In the genomic region with DNA sequence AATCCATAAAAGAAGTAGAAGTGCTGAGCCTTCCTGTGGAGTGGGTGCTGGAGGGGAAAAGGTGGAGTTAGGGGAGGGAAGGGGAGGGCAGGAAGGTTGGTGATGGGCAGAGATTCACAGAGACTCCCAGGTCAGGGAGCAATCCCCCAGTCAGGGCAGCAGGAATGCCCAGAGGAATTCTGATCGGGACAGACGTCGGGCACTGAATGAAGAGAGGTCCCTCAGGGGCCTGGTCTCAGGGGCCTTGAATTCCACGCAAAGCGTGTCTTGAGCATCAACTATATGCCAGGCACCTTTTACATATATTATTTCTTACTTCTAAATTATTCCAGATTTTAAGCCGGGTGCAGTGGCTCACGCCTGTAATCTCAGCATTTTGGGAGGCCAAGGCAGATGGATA, we compare ENCODE assay signal across 23 cellular contexts. TPM values are rescaled to one million over a fixed set of nuclear protein-coding genes. Genes with fewer than 3 reads are reported as not detected.
"Had no signal": no experiment of that assay in that cellular context is flagged by ENCODE, and none has a peak within 500 bp of the region (broad histone marks: within the 10 kb centered on the region; RNA-seq: fewer than 3 reads in every experiment).

No MANE protein-coding gene starts in this region.

- H3K4me3 ChIP-seq: breast epithelium, colonic mucosa, esophagus squamous epithelium, gastrocnemius medialis, testis, vagina had no signal

- H3K27me3 ChIP-seq: breast epithelium, colonic mucosa, gastrocnemius medialis, testis, vagina had no signal

- H3K27ac Mint-ChIP-seq: activated CD4-positive, alpha-beta T cell treated with anti-CD3 and anti-CD28 coated beads, Interleukin-2, amount 10 ng/mL, durations not matched to agents 7 days and 5 days; naive B cell; stimulated activated naive B cell treated with anti-CD40 and anti-IgM and Interleukin-4, amounts not matched to agents 10 μg/mL and 1 μg/mL and 100 μg/mL, for 72 hours had no signal

- ATAC-seq: activated CD4-positive, CD25-positive, alpha-beta regulatory T cell treated with anti-CD3 and anti-CD28 coated beads, Interleukin-2, amount 50 U/mL, for 24 hours; gastrocnemius medialis; left cardiac atrium; stimulated activated naive B cell treated with anti-CD40 and anti-IgM and Interleukin-4, amounts not matched to agents 10 μg/mL and 1 μg/mL and 100 μg/mL, for 72 hours had no signal

- H3K4me3 Mint-ChIP-seq: activated CD4-positive, alpha-beta T cell treated with anti-CD3 and anti-CD28 coated beads, Interleukin-2, amount 10 ng/mL, durations not matched to agents 7 days and 5 days; activated naive CD8-positive, alpha-beta T cell treated with anti-CD3 and anti-CD28 coated beads, Interleukin-2, amount 10 ng/mL, durations not matched to agents 7 days and 5 days; central memory CD8-positive, alpha-beta T cell; naive B cell; stimulated activated naive B cell treated with anti-CD40 and anti-IgM and Interleukin-4, amounts not matched to agents 10 μg/mL and 1 μg/mL and 100 μg/mL, for 72 hours had no signal

- DNase-seq: activated CD4-positive, alpha-beta T cell treated with anti-CD3 and anti-CD28 coated beads, Interleukin-2, amount 10 ng/mL, durations not matched to agents 7 days and 5 days; activated naive CD8-positive, alpha-beta T cell treated with anti-CD3 and anti-CD28 coated beads, Interleukin-2, amount 10 ng/mL, durations not matched to agents 7 days and 5 days; amniotic stem cell; colonic mucosa; esophagus squamous epithelium; gastrocnemius medialis; hypothalamus; left cardiac atrium; naive B cell; nucleus accumbens; stimulated activated CD4-positive, alpha-beta T cell treated with anti-CD3 and anti-CD28 coated beads, Interleukin-2, amount 100 ng/mL, for 48 hours; stimulated activated naive B cell treated with anti-CD40 and anti-IgM and Interleukin-4, amounts not matched to agents 10 μg/mL and 1 μg/mL and 100 μg/mL, for 72 hours; testis; trophoblast cell had no signal

- H3K27ac ChIP-seq: breast epithelium, colonic mucosa, esophagus squamous epithelium, gastrocnemius medialis, testis, vagina had no signal

- H3K9me3 Mint-ChIP-seq: activated CD4-positive, alpha-beta T cell treated with anti-CD3 and anti-CD28 coated beads, Interleukin-2, amount 10 ng/mL, durations not matched to agents 7 days and 5 days; activated naive CD8-positive, alpha-beta T cell treated with anti-CD3 and anti-CD28 coated beads, Interleukin-2, amount 10 ng/mL, durations not matched to agents 7 days and 5 days; central memory CD8-positive, alpha-beta T cell; stimulated activated naive B cell treated with anti-CD40 and anti-IgM and Interleukin-4, amounts not matched to agents 10 μg/mL and 1 μg/mL and 100 μg/mL, for 72 hours had no signal

- H3K36me3 Mint-ChIP-seq: activated naive CD8-positive, alpha-beta T cell treated with anti-CD3 and anti-CD28 coated beads, Interleukin-2, amount 10 ng/mL, durations not matched to agents 7 days and 5 days; naive B cell; stimulated activated naive B cell treated with anti-CD40 and anti-IgM and Interleukin-4, amounts not matched to agents 10 μg/mL and 1 μg/mL and 100 μg/mL, for 72 hours had no signal

- H3K36me3 ChIP-seq: breast epithelium, colonic mucosa, esophagus squamous epithelium, gastrocnemius medialis, vagina had no signal

RNA-seq across cellular contexts. Expression of gene PADI1, which starts 7.2 kb away (rescaled TPM):
- total RNA-seq: activated CD4-positive, alpha-beta T cell treated with anti-CD3 and anti-CD28 coated beads, Interleukin-2, amount 10 ng/mL, durations not matched to agents 7 days and 5 days; activated CD8-positive, alpha-beta memory T cell treated with anti-CD3 and anti-CD28 coated beads for 36 hours; activated naive CD8-positive, alpha-beta T cell treated with anti-CD3 and anti-CD28 coated beads, Interleukin-2, amount 10 ng/mL, durations not matched to agents 7 days and 5 days; gastrocnemius medialis; left cardiac atrium; mononuclear cell; T-helper 2 cell treated with Interferon-gamma antibody and Interleukin-4, amounts not matched to agents 100 ng/mL and 5 ng/mL, for 36 hours had no signal
- polyA plus RNA-seq: liver had no signal

RNA-seq across cellular contexts. Expression of gene PADI3, which starts 51.2 kb away (rescaled TPM):
- total RNA-seq: activated CD4-positive, alpha-beta T cell treated with anti-CD3 and anti-CD28 coated beads, Interleukin-2, amount 10 ng/mL, durations not matched to agents 7 days and 5 days; activated CD8-positive, alpha-beta memory T cell treated with anti-CD3 and anti-CD28 coated beads for 36 hours; activated naive CD8-positive, alpha-beta T cell treated with anti-CD3 and anti-CD28 coated beads, Interleukin-2, amount 10 ng/mL, durations not matched to agents 7 days and 5 days; breast epithelium; gastrocnemius medialis; left cardiac atrium; liver; mononuclear cell; T-helper 2 cell treated with Interferon-gamma antibody and Interleukin-4, amounts not matched to agents 100 ng/mL and 5 ng/mL, for 36 hours had no signal
- polyA plus RNA-seq: liver, neural cell had no signal
